8 cellular contexts compared by ENCODE assay signal in the genomic region with DNA sequence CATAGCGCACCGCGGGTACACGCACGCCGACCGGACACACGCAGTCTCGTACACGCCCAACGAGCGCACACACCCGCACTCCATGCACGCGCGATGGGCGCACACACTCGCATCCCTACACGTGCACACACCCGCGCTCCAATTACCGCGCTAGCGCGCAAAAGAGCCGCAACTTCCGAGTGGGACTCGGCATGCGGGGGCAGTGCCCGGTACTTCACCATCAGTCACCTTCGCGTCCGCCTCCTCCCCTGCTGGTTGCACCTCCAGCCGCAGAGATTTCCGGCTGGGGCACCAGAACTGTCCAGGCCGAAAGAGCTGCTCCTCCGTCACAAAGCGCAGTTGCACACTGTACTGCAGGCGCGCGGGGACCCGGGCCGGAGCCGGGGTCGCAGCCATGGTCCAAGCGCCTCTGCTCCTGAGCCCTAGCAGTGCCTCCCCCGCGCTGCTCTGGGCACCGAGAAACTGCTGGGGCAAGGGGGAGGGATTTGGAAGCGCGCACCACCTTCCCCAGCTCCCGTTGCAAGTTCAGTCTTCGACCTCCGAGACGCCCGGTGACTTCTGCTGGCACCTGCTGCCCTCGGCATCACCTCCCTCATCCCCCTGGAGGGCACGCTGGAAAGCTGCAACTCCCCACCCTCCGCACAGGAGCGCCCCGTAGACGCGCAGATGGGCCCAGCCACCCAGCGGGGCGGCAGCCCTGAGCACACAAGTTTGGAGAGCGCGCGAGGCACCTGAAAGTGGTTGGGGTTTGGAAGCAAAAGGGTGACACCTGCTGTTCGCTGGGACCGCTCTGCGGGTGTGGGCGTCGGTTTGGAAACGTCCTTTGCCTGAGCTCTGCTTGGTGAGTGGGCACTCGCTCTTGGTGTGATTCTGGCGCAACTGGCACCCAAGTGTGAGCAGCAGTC.
DNase-seq lines count a peak whose midpoint lies in the region; ATAC-seq and TF ChIP-seq lines count a peak whose summit lies in the region.

No MANE protein-coding gene starts in this region.

- H3K36me3 ChIP-seq in DND-41 (ENCODE audit: insufficient read depth, low read length) (no peaks in the 10 kb centered on the region), H7 (replicated peaks; ENCODE audit: control insufficient read depth, insufficient read depth, low read length) (no peaks in the 10 kb centered on the region), gastroesophageal sphincter (no peaks in the 10 kb centered on the region)

- H3K4me3 ChIP-seq in DND-41 (ENCODE audit: low read depth in 1 of 2, low read length in 2 of 2) (no peak overlapping the region), H7 (ENCODE audit: insufficient read depth, low read depth, low read length) (peak overlapping the region; percentile 41), gastroesophageal sphincter (peak overlapping the region; percentile 25 to 50)

- ATAC-seq in DND-41 (ENCODE audit: insufficient read depth, low read depth) (no peak), gastroesophageal sphincter (peak; percentile 41)

- no peak overlapping the region for H3K4me2 ChIP-seq in DND-41 (ENCODE audit: insufficient read depth, low read length)

- no peak for TF ChIP-seq POLR2A in gastroesophageal sphincter (IDR thresholded peaks at IDR 0.05)

- peak; percentile 36 for TF ChIP-seq CTCF in DND-41 (IDR thresholded peaks at IDR 0.05; ENCODE audit: borderline replicate concordance, extremely low read depth, low read length, poor library complexity, severe bottlenecking)
- peak in 3 of 4 experiments; percentile 43 to 59 (median 43) for TF ChIP-seq CTCF in gastroesophageal sphincter (IDR thresholded peaks at IDR 0.05)

- TF ChIP-seq EP300 in gastroesophageal sphincter (IDR thresholded peaks at IDR 0.05): no peak

- no peaks in the 10 kb centered on the region for H3K79me2 ChIP-seq in DND-41 (ENCODE audit: insufficient read depth, low read length)

- no peak overlapping the region for H2AFZ ChIP-seq in DND-41 (ENCODE audit: low read depth, low read length)

- no peaks in the 10 kb centered on the region for H3K27me3 ChIP-seq in DND-41 (ENCODE audit: insufficient read depth, low read length, poor library complexity)
- H3K27me3 ChIP-seq in H7 (ENCODE audit: control insufficient read depth, insufficient read depth, low read length): peaks cover 32% of the 10 kb centered on the region
- H3K27me3 ChIP-seq in gastroesophageal sphincter: peaks cover 28% of the 10 kb centered on the region

- H4K20me1 ChIP-seq in DND-41 (ENCODE audit: insufficient read depth, low read length): no peaks in the 10 kb centered on the region

- no peaks in the 10 kb centered on the region for H3K4me1 ChIP-seq in DND-41 (ENCODE audit: insufficient read depth, low read length)
- H3K4me1 ChIP-seq in gastroesophageal sphincter: peaks cover 0 to 14% (median 7%) of the 10 kb centered on the region in 3 donors

- H3K9me3 ChIP-seq in DND-41 (ENCODE audit: insufficient read depth, low read length, severe bottlenecking) (no peaks in the 10 kb centered on the region), gastroesophageal sphincter (no peaks in the 10 kb centered on the region)

- WGBS in gastroesophageal sphincter (ENCODE audit: low coverage in 1 of 2), 2 donors: 0% methylated on average over 7 of the region's 76 CpGs; no CpG with 5 or more reads in 1 of the 2 donors

- no peak overlapping the region for H3K9ac ChIP-seq in DND-41 (ENCODE audit: low read depth, low read length)

- H3K27ac ChIP-seq in DND-41 (ENCODE audit: low read length) (no peak overlapping the region), gastroesophageal sphincter (no peak overlapping the region)

- no peak for DNase-seq in DND-41
- peak; percentile 78 for DNase-seq in H7
- DNase-seq in NCI-H2029 (lab: John Stamatoyannopoulos, UW): peak; percentile 26
- peak; percentile 8 for DNase-seq in activated T-cell treated with anti-CD3 and anti-CD28 coated beads for 24 hours (ENCODE audit: low read depth)
- peak; percentile 60 for DNase-seq in putamen (ENCODE audit: low spot score)
- no peak for DNase-seq in NOMO-1 (lab: John Stamatoyannopoulos, UW; ENCODE audit: unreplicated experiment in 2 of 2)
- DNase-seq in NOMO-1 treated with DMSO at 0.1 percent for 48 hours (lab: John Stamatoyannopoulos, UW; ENCODE audit: unreplicated experiment): no peak

Comparison
In these comparisons a context has a peak if more than half of its experiments do, and no peak if none do; other contexts are left out.
1. DNase-seq: peak in H7 (single experiment), NCI-H2029 (single experiment), activated T-cell treated with anti-CD3 and anti-CD28 coated beads for 24 hours (single experiment) and putamen (single experiment); none in DND-41 (single experiment), NOMO-1 (0 of 2) and NOMO-1 treated with DMSO at 0.1 percent for 48 hours (single experiment).
2. H3K4me3 ChIP-seq: peak in H7 (single experiment) and gastroesophageal sphincter (2 of 2); none in DND-41 (0 of 2).